Comparison of ENCODE assay signal across 15 cellular contexts in the genomic region with DNA sequence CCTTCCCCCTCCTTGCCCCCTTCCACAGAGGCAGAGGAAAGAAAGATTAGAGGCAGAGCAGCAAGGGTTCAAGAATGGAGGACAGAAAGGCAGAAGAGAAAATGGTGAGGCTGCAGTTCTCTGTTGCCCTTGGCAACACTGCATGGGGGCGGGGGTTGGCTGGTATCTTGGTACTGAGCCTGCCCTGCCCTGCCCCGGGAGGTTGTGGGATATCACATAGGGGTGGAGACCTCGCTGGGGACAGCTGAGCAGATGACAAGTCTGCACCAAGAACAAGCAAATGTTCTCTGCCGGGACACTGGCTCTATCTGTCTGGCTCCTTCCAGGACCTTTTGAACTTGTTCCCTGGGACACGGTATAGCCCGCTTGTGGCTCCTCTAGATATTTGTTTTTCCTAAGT. TPM values are rescaled to one million over a fixed set of nuclear protein-coding genes. Genes with fewer than 3 reads are reported as not detected.
DNase-seq lines count a peak whose midpoint lies in the region; ATAC-seq and TF ChIP-seq lines count a peak whose summit lies in the region.
"Had no signal": no experiment of that assay in that cellular context is flagged by ENCODE, and none has a peak within 500 bp of the region (broad histone marks: within the 10 kb centered on the region; RNA-seq: fewer than 3 reads in every experiment).

No MANE protein-coding gene starts in this region.

- CTCF ChIA-PET in PC-3 (lab: Charles Lee): no interaction called here

- TF ChIP-seq CTCF in endodermal cell (conservative IDR thresholded peaks at IDR 0.05) (no peak), mucosa of descending colon (IDR thresholded peaks at IDR 0.05) (no peak), PC-3 (conservative IDR thresholded peaks at IDR 0.05; ENCODE audit: low read depth, low read length) (no peak)

- BruUV-seq in PC-3 (replicated peaks; lab: Mats Ljungman, UMichigan): no TSS peak

- H3K4me2 ChIP-seq in PC-3 (ENCODE audit: low read length): no peak overlapping the region

- no peak overlapping the region for H2AFZ ChIP-seq in PC-3 (ENCODE audit: low read length)

- peaks cover 50% of the 10 kb centered on the region for H3K4me1 Mint-ChIP-seq in endodermal cell

- H3K27ac ChIP-seq in endodermal cell (ENCODE audit: low read depth, low read length) (peak overlapping the region; percentile 50), PC-3 (ENCODE audit: low read length) (no peak overlapping the region)

- intact Hi-C loops in mucosa of descending colon (cut with DNase I, micrococcal nuclease): no loop called here
- intact Hi-C loops in PC-3 (cut with micrococcal nuclease): no loop called here

- H4K20me1 ChIP-seq in PC-3 (ENCODE audit: low read length): no peaks in the 10 kb centered on the region

- no peaks in the 10 kb centered on the region for H3F3A ChIP-seq in PC-3 (ENCODE audit: low read length, unreplicated experiment)

- no peaks in the 10 kb centered on the region for H3K36me3 ChIP-seq in endodermal cell (ENCODE audit: control insufficient read depth, insufficient read depth, low read length)
- no peaks in the 10 kb centered on the region for H3K36me3 ChIP-seq in mucosa of descending colon (ENCODE audit: low read depth)
- H3K36me3 ChIP-seq in MG63: no peaks in the 10 kb centered on the region
- no peaks in the 10 kb centered on the region for H3K36me3 ChIP-seq in PC-3 (ENCODE audit: low read depth, low read length)
- H3K36me3 ChIP-seq: sigmoid colon had no signal

- peaks cover 50% of the 10 kb centered on the region for H3K79me2 ChIP-seq in PC-3 (ENCODE audit: low read length)

- no peaks in the 10 kb centered on the region for H3K27me3 Mint-ChIP-seq in endodermal cell (ENCODE audit: insufficient read depth)

- H3K4me3 Mint-ChIP-seq in endodermal cell: peak overlapping the region; percentile 32
- H3K4me3 Mint-ChIP-seq: activated naive CD8-positive, alpha-beta T cell had no signal

- H3K27me3 ChIP-seq in endodermal cell (ENCODE audit: control insufficient read depth, insufficient read depth, low read length, poor library complexity, severe bottlenecking): no peaks in the 10 kb centered on the region
- no peaks in the 10 kb centered on the region for H3K27me3 ChIP-seq in MG63
- H3K27me3 ChIP-seq in PC-3 (ENCODE audit: low read length): no peaks in the 10 kb centered on the region
- H3K27me3 ChIP-seq: sigmoid colon had no signal

- H3K9ac ChIP-seq in endodermal cell (ENCODE audit: extremely low read depth, low read length, poor library complexity, severe bottlenecking): no peak overlapping the region
- H3K9ac ChIP-seq in PC-3 (ENCODE audit: low read length): no peak overlapping the region; the same call in 1 of the 2 replicates

- H3K9me3 ChIP-seq in endodermal cell (ENCODE audit: control insufficient read depth, low read length): no peaks in the 10 kb centered on the region
- no peaks in the 10 kb centered on the region for H3K9me3 ChIP-seq in mucosa of descending colon
- H3K9me3 ChIP-seq in MG63: no peaks in the 10 kb centered on the region
- H3K9me3 ChIP-seq in PC-3 (ENCODE audit: low read length): no peaks in the 10 kb centered on the region
- H3K9me3 ChIP-seq: sigmoid colon had no signal

- H3K9me3 Mint-ChIP-seq in endodermal cell: no peaks in the 10 kb centered on the region
- H3K9me3 Mint-ChIP-seq: HFFc6 had no signal

- no peaks in the 10 kb centered on the region for H3K9me2 ChIP-seq in PC-3 (replicated peaks; ENCODE audit: low read length)

- H3K4me1 ChIP-seq in endodermal cell (ENCODE audit: control insufficient read depth, insufficient read depth, low read length) (no peaks in the 10 kb centered on the region), mucosa of descending colon (ENCODE audit: low read depth) (no peaks in the 10 kb centered on the region), PC-3 (ENCODE audit: insufficient read depth, low read length) (peaks cover 49% of the 10 kb centered on the region)

- H3K4me3 ChIP-seq in endodermal cell (ENCODE audit: low read length) (peak overlapping the region; percentile 61), mucosa of descending colon (no peak overlapping the region), MG63 (no peak overlapping the region), PC-3 (ENCODE audit: low read length) (no peak overlapping the region)
- H3K4me3 ChIP-seq: sigmoid colon had no signal

- ATAC-seq in mucosa of descending colon (peak; percentile 77), PC-3 (no peak), HG03457 (IDR thresholded peaks at IDR 0.05; ENCODE audit: unreplicated experiment) (no peak)

- peak; percentile 2 for DNase-seq in stimulated activated CD4-positive, alpha-beta T cell treated with anti-CD3 and anti-CD28 coated beads, Interleukin-15, amount 100 ng/mL, for 24 hours
- no peak for DNase-seq in stimulated activated CD4-positive, alpha-beta T cell treated with anti-CD3 and anti-CD28 coated beads, Interleukin-12 subunit alpha, Interleukin-12 subunit beta, amount 100 ng/mL, for 4 hours
- DNase-seq in endodermal cell: peak; percentile 79
- peak; percentile 32 to 43 (median 41) for DNase-seq in mucosa of descending colon
- no peak for DNase-seq in MG63
- DNase-seq in PC-3: no peak
- DNase-seq in activated CD4-positive, CD25-positive, alpha-beta regulatory T cell treated with anti-CD3 and anti-CD28 coated beads, Interleukin-2, amount 50 U/mL, for 72 hours: no peak
- DNase-seq: activated CD4-positive, CD25-positive, alpha-beta regulatory T cell; AML-193; HFFc6; kidney glomerular epithelial cell; NCI-H1048; sigmoid colon had no signal

- H3K27ac Mint-ChIP-seq in endodermal cell: peak overlapping the region; percentile 79
- H3K27ac Mint-ChIP-seq: activated naive CD8-positive, alpha-beta T cell had no signal

- WGBS in endodermal cell (ENCODE audit: insufficient coverage in 1 of 2, insufficient read length in 1 of 2), 2 experiments: 0 to 8% methylated on average over 1 to 6 of the region's 6 CpGs

- H3K36me3 Mint-ChIP-seq in endodermal cell (ENCODE audit: low read depth): no peaks in the 10 kb centered on the region
- H3K36me3 Mint-ChIP-seq: activated naive CD8-positive, alpha-beta T cell had no signal

- POLR2A ChIA-PET in PC-3 (lab: Charles Lee; ENCODE audit: unreplicated experiment): no interaction called here

RNA-seq across cellular contexts. Expression of gene NHS, which starts 39.8 kb away (rescaled TPM):
- total RNA-seq in endodermal cell: 1 to 10 TPM; 6.0 to 7.3 TPM
- 6.5 TPM for polyA plus RNA-seq in endodermal cell (2013, experiment 1 of 2)
- 6.1 TPM for polyA plus RNA-seq in endodermal cell (2013, experiment 2 of 2)
- 10 to 100 TPM in 1 of 3 donors, 1 to 10 TPM in 2; 1.8 to 11.7 (median 2.1) TPM for total RNA-seq in mucosa of descending colon
- total RNA-seq in MG63 (2014; rRNA removed; shearing (Covaris generic); ENCODE audit: low replicate concordance): 0.07 and 0.10 TPM in 2 replicates
- 4.9 and 5.6 TPM in 2 replicates for total RNA-seq in PC-3 (2014; rRNA removed)

Comparison
In these comparisons a context has a peak if more than half of its experiments do, and no peak if none do; other contexts are left out.
1. DNase-seq: peak in stimulated activated CD4-positive, alpha-beta T cell treated with anti-CD3 and anti-CD28 coated beads, Interleukin-15, amount 100 ng/mL, for 24 hours (single experiment), endodermal cell (single experiment) and mucosa of descending colon (3 of 3); none in stimulated activated CD4-positive, alpha-beta T cell treated with anti-CD3 and anti-CD28 coated beads, Interleukin-12 subunit alpha, Interleukin-12 subunit beta, amount 100 ng/mL, for 4 hours (single experiment), MG63 (single experiment), PC-3 (single experiment) and activated CD4-positive, CD25-positive, alpha-beta regulatory T cell treated with anti-CD3 and anti-CD28 coated beads, Interleukin-2, amount 50 U/mL, for 72 hours (single experiment).